1 cellular context compared by ENCODE assay signal in genomic region chr1:164510435-164510834, GRCh38.
TF ChIP-seq lines count a peak whose summit lies in the region.

No MANE protein-coding gene starts in this region.

TF ChIP-seq in GM23338, 12 proteins besides CTCF, POLR2A, EP300 and RAD21 (continued from another document):
- TF ChIP-seq REST (IDR thresholded peaks at IDR 0.05; ENCODE audit: unreplicated experiment) = no peak
